35 cellular contexts compared by ENCODE assay signal in the genomic region with DNA sequence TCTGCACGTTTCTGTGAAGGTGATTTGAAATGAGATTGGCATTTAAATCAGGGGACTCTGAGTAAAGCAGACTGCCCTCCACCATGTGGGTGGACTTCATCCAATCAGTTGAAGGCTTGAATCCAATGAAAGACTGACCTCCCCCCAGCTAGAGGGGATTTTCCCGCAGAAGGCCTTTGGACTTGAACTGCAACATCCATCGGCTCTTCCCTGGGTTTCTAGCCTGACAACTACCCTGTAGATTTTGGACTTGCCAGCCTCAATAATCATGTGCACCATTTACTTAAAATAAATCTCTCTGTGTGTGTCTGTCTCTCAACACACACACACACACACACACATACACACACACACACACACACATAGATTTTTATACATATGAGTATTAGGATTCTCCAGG.
"Had no signal": no experiment of that assay in that cellular context is flagged by ENCODE, and none has a peak within 500 bp of the region (broad histone marks: within the 10 kb centered on the region; RNA-seq: fewer than 3 reads in every experiment).

No MANE protein-coding gene starts in this region.

- H3K4me2 ChIP-seq: KMS-11 had no signal

- H3K4me3 ChIP-seq: MG63 had no signal

- H3K9me3 ChIP-seq: MG63 had no signal

- H3K27me3 ChIP-seq: MG63 had no signal

- H3K36me3 ChIP-seq: MG63 had no signal

- DNase-seq: Kasumi-1, MG63, MM.1S, MV-4-11, NCI-H1048, NCI-H1092, NCI-H1092 treated with DMSO at 0.1 percent for 48 hours, NCI-H1105, NCI-H1105 treated with DMSO at 0.1 percent for 48 hours, NCI-H1417, NCI-H1417 treated with DMSO at 0.1 percent for 48 hours, NCI-H1436, NCI-H1436 treated with DMSO at 0.1 percent for 48 hours, NCI-H146, NCI-H1694, NCI-H1694 treated with DMSO at 0.1 percent for 48 hours, NCI-H187, NCI-H187 treated with DMSO at 0.1 percent for 48 hours, NCI-H1930, NCI-H2029, NCI-H2029 treated with DMSO at 0.1 percent for 48 hours, NCI-H2081, NCI-H2081 treated with DMSO at 0.1 percent for 48 hours, NCI-H2107, NCI-H2171, NCI-H2171 treated with DMSO at 0.1 percent for 48 hours, NCI-H2227 treated with DMSO at 0.1 percent for 48 hours, NCI-H226, NCI-H446, NCI-H446 treated with DMSO at 0.1 percent for 48 hours, NCI-H510A, NCI-H510A treated with DMSO at 0.1 percent for 48 hours, NCI-H524, NCI-H524 treated with DMSO at 0.1 percent for 48 hours had no signal

- H3K27ac ChIP-seq: KMS-11 had no signal

- H3K9ac ChIP-seq: KMS-11 had no signal
